In the genomic region with DNA sequence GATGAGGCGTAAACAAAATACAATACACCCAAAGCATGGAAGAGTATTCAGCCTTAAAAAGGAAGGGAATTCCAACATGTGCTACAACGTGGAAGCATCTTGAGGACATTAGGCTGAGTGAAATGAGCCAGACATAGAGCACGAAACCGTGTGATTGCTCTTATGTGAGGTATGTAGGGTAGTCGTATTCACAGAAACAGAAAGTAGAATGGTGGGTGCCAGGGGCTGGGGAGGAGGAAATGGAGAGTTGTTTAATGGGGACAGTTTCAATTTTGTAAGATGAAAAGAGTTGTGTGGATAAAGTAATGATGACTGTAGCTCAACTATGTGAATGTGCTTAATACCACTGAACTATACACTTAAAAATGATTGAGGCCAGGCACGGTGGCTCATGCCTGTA, we compare ENCODE assay signal across 25 cellular contexts.
"Had no signal": no experiment of that assay in that cellular context is flagged by ENCODE, and none has a peak within 500 bp of the region (broad histone marks: within the 10 kb centered on the region; RNA-seq: fewer than 3 reads in every experiment).

No MANE protein-coding gene starts in this region.

- H3K27me3 ChIP-seq: dorsolateral prefrontal cortex, esophagus muscularis mucosa, gastrocnemius medialis, heart right ventricle, left lung had no signal

- FAIRE-seq: colon, endothelial cell of umbilical vein, islet of Langerhans, keratinocyte had no signal

- H3K36me3 Mint-ChIP-seq: mesothelial cell of epicardium, naive B cell had no signal

- H3K36me3 ChIP-seq: esophagus muscularis mucosa, gastrocnemius medialis, heart right ventricle, left lung, lower lobe of right lung had no signal

- ATAC-seq: gastrocnemius medialis, heart right ventricle, left cardiac atrium, left lung, left ventricle myocardium superior, lower lobe of right lung, mucosa of descending colon had no signal

- H3K9me3 Mint-ChIP-seq: mesothelial cell of epicardium had no signal

- H3K4me1 ChIP-seq: esophagus muscularis mucosa, gastrocnemius medialis, left lung, lower lobe of right lung had no signal

- H3K27ac ChIP-seq: coronary artery, dorsolateral prefrontal cortex, esophagus muscularis mucosa, gastrocnemius medialis, heart right ventricle, left lung, lower lobe of right lung had no signal

- H3K4me3 ChIP-seq: coronary artery, dorsolateral prefrontal cortex, esophagus muscularis mucosa, gastrocnemius medialis, heart right ventricle, left lung, lower lobe of right lung, mucosa of descending colon had no signal

- H3K27ac Mint-ChIP-seq: mesothelial cell of epicardium had no signal

- H3K9me3 ChIP-seq: esophagus muscularis mucosa, gastrocnemius medialis, heart right ventricle, left lung, lower lobe of right lung, mucosa of descending colon had no signal

- H3K4me3 Mint-ChIP-seq: mesothelial cell of epicardium, naive B cell had no signal

- H3K4me1 Mint-ChIP-seq: mesothelial cell of epicardium had no signal

- DNase-seq: dermis blood vessel endothelial cell; dorsolateral prefrontal cortex; effector CD4-positive, alpha-beta T cell; effector memory CD4-positive, alpha-beta T cell; foreskin fibroblast; foreskin melanocyte; gastrocnemius medialis; glutamatergic neuron; head of caudate nucleus; heart right ventricle; hippocampal formation; left cardiac atrium; left lung; left ventricle myocardium superior; lower lobe of right lung; mesenchymal stem cell; mucosa of descending colon; naive B cell had no signal
